ENCODE assay signal across 8 cellular contexts in the genomic region with DNA sequence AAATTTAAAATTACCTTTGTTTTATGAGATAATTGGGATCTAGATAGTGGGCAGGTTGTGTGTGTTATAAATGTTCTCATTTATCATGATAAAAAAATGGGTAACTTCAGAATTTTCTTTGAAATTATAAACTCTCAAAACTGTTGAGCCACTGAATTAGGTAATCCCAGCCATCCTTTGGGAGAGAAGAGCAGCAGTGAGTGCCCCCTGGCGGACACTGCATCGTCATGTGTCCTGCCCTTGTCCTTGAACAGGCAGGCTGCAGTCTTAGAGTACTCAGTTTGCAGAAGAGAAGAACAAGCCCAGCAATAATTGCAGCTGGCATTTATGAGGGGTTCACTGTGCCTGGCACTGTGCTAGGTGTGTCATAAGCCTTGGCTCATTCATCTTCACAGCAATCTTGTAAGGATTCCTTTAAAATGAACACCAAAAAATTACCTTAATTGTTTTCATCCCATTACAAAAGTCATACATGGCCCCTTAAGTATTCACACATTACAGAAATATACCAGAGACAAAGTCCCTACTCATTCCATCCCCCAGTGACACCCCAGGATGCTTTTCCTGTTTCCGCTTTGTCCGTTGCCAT.
DNase-seq lines count a peak whose midpoint lies in the region; ATAC-seq, FAIRE-seq and TF ChIP-seq lines count a peak whose summit lies in the region.

No MANE protein-coding gene starts in this region.

- peak; percentile 47 for ATAC-seq in GM18868 (IDR thresholded peaks at IDR 0.05; ENCODE audit: unreplicated experiment)
- peak; percentile 80 to 81 for ATAC-seq in right cardiac atrium
- no peak for ATAC-seq in GM18502 (IDR thresholded peaks at IDR 0.05; ENCODE audit: poor library complexity, unreplicated experiment)

- H3K36me3 ChIP-seq in A673 (ENCODE audit: insufficient read depth, low read length, poor library complexity, severe bottlenecking) (no peaks in the 10 kb centered on the region), ascending aorta (no peaks in the 10 kb centered on the region), small intestine (ENCODE audit: control insufficient read depth in 2 of 2, insufficient read depth in 2 of 2, low read length in 2 of 2) (no peaks in the 10 kb centered on the region)

- intact Hi-C loops in A673 (cut with micrococcal nuclease; ENCODE audit: unreplicated experiment) (loop anchor here (2.0 kb wide), 1 partner anchor 142 kb away; no protein-coding TSS in a partner anchor), ascending aorta (cut with DNase I) (loop anchor here (1.0 kb wide), 2 partner anchors 61 to 141 kb away; no protein-coding TSS in a partner anchor), right cardiac atrium (cut with DNase I) (loop anchor here in 3 of 4 donors (2.0 to 10.0 kb wide), 3 partner anchors 61 to 144 kb away; a partner anchor contains a TSS)

- H3K27ac ChIP-seq in A673 (ENCODE audit: low read depth, low read length, poor library complexity, severe bottlenecking) (no peak overlapping the region), ascending aorta (no peak overlapping the region), right cardiac atrium (ENCODE audit: low read length) (no peak overlapping the region), small intestine (ENCODE audit: low read depth in 1 of 2, low read length in 1 of 2) (no peak overlapping the region)

- CTCF ChIA-PET in A673 (lab: Charles Lee), result interaction anchor here (1.4 to 1.6 kb wide), 2 partner anchors 18 to 61 kb away, joined by 3 to 5 read pairs; no protein-coding TSS in a partner anchor

- no peaks in the 10 kb centered on the region for H3K4me1 ChIP-seq in A673 (ENCODE audit: insufficient read depth, low read length, poor library complexity, severe bottlenecking)
- no peaks in the 10 kb centered on the region for H3K4me1 ChIP-seq in ascending aorta
- H3K4me1 ChIP-seq in right cardiac atrium (ENCODE audit: control insufficient read depth, insufficient read depth, low read length), result no peaks in the 10 kb centered on the region
- H3K4me1 ChIP-seq in small intestine (ENCODE audit: control insufficient read depth in 2 of 2, insufficient read depth in 1 of 2, low read depth in 1 of 2, low read length in 1 of 2), result no peaks in the 10 kb centered on the region

- POLR2A ChIA-PET in A673 (lab: Charles Lee; ENCODE audit: low non-redundant PET), result no interaction called here

- peak; percentile 98 for TF ChIP-seq CTCF in A673 (conservative IDR thresholded peaks at IDR 0.05; ENCODE audit: low read depth, low read length)
- peak; percentile 79 to 91 (median 81) for TF ChIP-seq CTCF in ascending aorta (IDR thresholded peaks at IDR 0.05)

- no peak overlapping the region for H3K4me3 ChIP-seq in A673 (ENCODE audit: low read depth, low read length, poor library complexity, severe bottlenecking)
- H3K4me3 ChIP-seq in ascending aorta, result no peak overlapping the region
- H3K4me3 ChIP-seq in right cardiac atrium (ENCODE audit: low read length), result no peak overlapping the region
- H3K4me3 ChIP-seq in small intestine (ENCODE audit: low read depth in 1 of 2, low read length in 2 of 2), result no peak overlapping the region

- H3K27me3 ChIP-seq in A673 (replicated peaks; ENCODE audit: insufficient read depth, low read depth, low read length, poor library complexity) (no peaks in the 10 kb centered on the region), ascending aorta (no peaks in the 10 kb centered on the region), right cardiac atrium (ENCODE audit: control insufficient read depth, insufficient read depth) (no peaks in the 10 kb centered on the region), small intestine (ENCODE audit: control insufficient read depth in 2 of 2, insufficient read depth in 2 of 2, low read length in 2 of 2) (no peaks in the 10 kb centered on the region)

- 46% methylated on average over 4 of the region's 4 CpGs for WGBS in right cardiac atrium
- WGBS in small intestine, 3 donors, result 19 to 38% (median 24%) methylated on average over 4 of the region's 4 CpGs

- H3K9me3 ChIP-seq in A673 (ENCODE audit: low read depth, low read length, poor library complexity, severe bottlenecking) (no peaks in the 10 kb centered on the region), ascending aorta (no peaks in the 10 kb centered on the region), right cardiac atrium (ENCODE audit: control insufficient read depth, low read length) (no peaks in the 10 kb centered on the region), small intestine (ENCODE audit: control insufficient read depth, low read depth) (no peaks in the 10 kb centered on the region)

- BruUV-seq in A673 (replicated peaks; lab: Mats Ljungman, UMichigan), result no TSS peak

- DNase-seq in A673 (ENCODE audit: low spot score) (peak; percentile 82), NCI-H146 (lab: John Stamatoyannopoulos, UW) (peak; percentile 79), T-helper 22 cell (ENCODE audit: low read depth) (peak; percentile 29), ascending aorta (ENCODE audit: low spot score in 2 of 2) (peak in 1 of 2 donors; percentile 83), right cardiac atrium (peak; percentile 84 to 95 (median 91)), small intestine (peak; percentile 89)

- peak; percentile 73 for FAIRE-seq in small intestine (lab: Jason Lieb, UNC)
